Comparison of ENCODE assay signal across 1 cellular context in the genomic region with DNA sequence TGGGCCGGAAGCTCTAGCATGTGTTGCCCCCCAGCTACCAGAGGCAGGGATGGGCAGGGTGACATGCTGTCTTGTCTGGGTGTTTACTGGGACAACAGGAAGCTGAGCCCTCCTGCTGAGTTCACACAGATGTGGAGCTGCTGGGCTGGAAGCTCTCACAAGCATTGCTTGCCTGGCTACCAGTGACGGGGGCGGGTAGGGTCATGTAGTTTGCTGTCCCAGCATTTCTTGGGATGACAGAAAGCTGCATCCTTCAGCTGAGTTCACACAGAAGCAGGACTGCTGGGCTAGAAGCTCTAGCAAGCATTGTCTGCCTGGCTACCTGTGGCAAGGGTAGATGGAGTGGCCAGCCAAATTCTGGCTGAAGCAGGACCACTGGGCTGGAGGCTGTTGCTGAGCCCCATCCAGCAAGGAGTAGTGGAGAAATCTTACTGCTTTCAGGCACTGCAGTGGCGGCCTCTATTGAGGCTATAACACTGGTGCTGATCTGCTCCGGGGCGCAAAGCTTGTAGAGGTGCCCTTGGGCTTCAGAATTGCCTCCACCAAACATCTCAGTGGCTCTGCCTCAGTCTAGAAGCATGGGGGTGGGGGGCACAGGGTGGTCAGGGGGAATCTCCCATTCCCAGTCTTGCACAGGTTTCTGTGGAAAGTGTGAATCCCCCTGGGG.
TF ChIP-seq lines count a peak whose summit lies in the region.

No MANE protein-coding gene starts in this region.

TF ChIP-seq in HepG2, 621 proteins besides CTCF, POLR2A, EP300 and RAD21:
- TF ChIP-seq ZNF329 (CRISPR knock-in tag; IDR thresholded peaks at IDR 0.05; ENCODE audit: low read depth) (no peak), ZBTB49 (CRISPR knock-in tag; IDR thresholded peaks at IDR 0.05; ENCODE audit: borderline replicate concordance) (no peak), ZMYM4 (CRISPR knock-in tag; IDR thresholded peaks at IDR 0.05) (no peak), RXRA (CRISPR knock-in tag; IDR thresholded peaks at IDR 0.05) (no peak)
